ENCODE assay signal across 9 cellular contexts in genomic region chr7:158802535-158803199, GRCh38. TPM values are rescaled to one million over a fixed set of nuclear protein-coding genes. Genes with fewer than 3 reads are reported as not detected.
DNase-seq lines count a peak whose midpoint lies in the region; ATAC-seq, FAIRE-seq and TF ChIP-seq lines count a peak whose summit lies in the region.
"Had no signal": no experiment of that assay in that cellular context is flagged by ENCODE, and none has a peak within 500 bp of the region (broad histone marks: within the 10 kb centered on the region; RNA-seq: fewer than 3 reads in every experiment).

No MANE protein-coding gene starts in this region.

- no peaks in the 10 kb centered on the region for H3K9me3 ChIP-seq in body of pancreas
- H3K9me3 ChIP-seq in keratinocyte (ENCODE audit: control insufficient read depth, low read depth, low read length), result no peaks in the 10 kb centered on the region

- peaks cover 17% of the 10 kb centered on the region for H3K36me3 ChIP-seq in ACC112 (ENCODE audit: insufficient read depth, low read length)
- H3K36me3 ChIP-seq in body of pancreas (replicated peaks in 1 of 2; ENCODE audit: insufficient read depth in 1 of 2, low read depth in 2 of 2), result no peaks in the 10 kb centered on the region
- peaks cover 3 to 5% of the 10 kb centered on the region in 2 experiments for H3K36me3 ChIP-seq in keratinocyte (ENCODE audit: control insufficient read depth in 2 of 2, extremely low read depth in 1 of 2, insufficient read depth in 2 of 2, low read length in 2 of 2)

- peak overlapping the region; percentile 45 for H3K9ac ChIP-seq in keratinocyte (ENCODE audit: control insufficient read depth, extremely low read depth, insufficient read depth, low read length)

- DNase-seq in HT-29 (ENCODE audit: low spot score) (peak; percentile 42), body of pancreas (no peak), keratinocyte (ENCODE audit: low read depth, low spot score) (peak; percentile 56), NCI-H1694 (lab: John Stamatoyannopoulos, UW) (no peak), urothelium cell line (ENCODE audit: low spot score) (no peak), mucosa of gallbladder (ENCODE audit: low spot score) (no peak)
- no peak for DNase-seq in activated effector memory CD4-positive, alpha-beta T cell treated with Interleukin-2 at 50 U/mL for 16 hours
- DNase-seq: aorta had no signal

- TF ChIP-seq CTCF in body of pancreas (IDR thresholded peaks at IDR 0.05), result no peak
- TF ChIP-seq CTCF in keratinocyte (optimal IDR thresholded peaks at IDR 0.05 in 1 of 3, IDR thresholded peaks at IDR 0.05 in 1 of 3, conservative IDR thresholded peaks at IDR 0.05 in 1 of 3; ENCODE audit: extremely low read depth in 1 of 3, insufficient read depth in 2 of 3, low read length in 3 of 3), result no peak

- no peak overlapping the region for H3K4me3 ChIP-seq in ACC112 (ENCODE audit: low read depth, low read length)
- H3K4me3 ChIP-seq in body of pancreas, result no peak overlapping the region
- peak overlapping the region in 2 of 3 experiments; percentile 47 to 48 for H3K4me3 ChIP-seq in keratinocyte (ENCODE audit: control insufficient read depth in 2 of 3, extremely low read depth in 1 of 3, insufficient read depth in 2 of 3, low read depth in 1 of 3, low read length in 3 of 3)

- no peak for TF ChIP-seq POLR2A in body of pancreas (IDR thresholded peaks at IDR 0.05)

- H4K20me1 ChIP-seq in keratinocyte (ENCODE audit: control insufficient read depth, extremely low read depth, insufficient read depth, low read length), result no peaks in the 10 kb centered on the region

- dilution Hi-C loops in keratinocyte (cut with MboI; ENCODE audit: extremely low pct_ligation_motif_present, low sequenced_read_pairs), result no loop called here

- ATAC-seq in body of pancreas, result peak; percentile 80

- H3K4me2 ChIP-seq in keratinocyte (ENCODE audit: control insufficient read depth, extremely low read depth, insufficient read depth, low read depth, low read length), result peak overlapping the region; percentile 82

- WGBS in body of pancreas, 2 donors, result 76 to 87% methylated on average over 5 of the region's 5 CpGs

- H3K79me2 ChIP-seq in ACC112 (ENCODE audit: control insufficient read depth, insufficient read depth, low read length, unreplicated experiment), result peaks cover 82% of the 10 kb centered on the region
- H3K79me2 ChIP-seq in keratinocyte (ENCODE audit: control insufficient read depth, insufficient read depth, low read length), result peaks cover 67% of the 10 kb centered on the region

- H3K27me3 ChIP-seq in ACC112 (ENCODE audit: insufficient read depth, low read length), result no peaks in the 10 kb centered on the region
- no peaks in the 10 kb centered on the region for H3K27me3 ChIP-seq in body of pancreas
- H3K27me3 ChIP-seq in keratinocyte (ENCODE audit: control insufficient read depth, extremely low read depth, insufficient read depth, low read length), result no peaks in the 10 kb centered on the region

- H3K27ac ChIP-seq in ACC112 (ENCODE audit: low read depth, low read length), result peak overlapping the region; percentile 72
- peak overlapping the region in 2 of 4 donors; percentile 19 to 67 for H3K27ac ChIP-seq in body of pancreas
- H3K27ac ChIP-seq in keratinocyte (ENCODE audit: control insufficient read depth, insufficient read depth, low read length), result peak overlapping the region; percentile 84

- H3K4me1 ChIP-seq in ACC112 (ENCODE audit: control insufficient read depth, insufficient read depth, low read length, unreplicated experiment), result peaks cover 14% of the 10 kb centered on the region
- H3K4me1 ChIP-seq in body of pancreas, result peaks cover 14% of the 10 kb centered on the region
- peaks cover 16% of the 10 kb centered on the region for H3K4me1 ChIP-seq in keratinocyte (ENCODE audit: control insufficient read depth, extremely low read depth, insufficient read depth, low read length)

- H2AFZ ChIP-seq in ACC112 (ENCODE audit: low read length, unreplicated experiment) (no peak overlapping the region), keratinocyte (ENCODE audit: control insufficient read depth, low read length) (no peak overlapping the region)

- intact Hi-C loops in body of pancreas (cut with DNase I), result no loop called here

- FAIRE-seq in keratinocyte (lab: Jason Lieb, UNC), result peak; percentile 46
- FAIRE-seq in urothelium cell line (lab: Jason Lieb, UNC), result no peak

- H3K9me1 ChIP-seq in keratinocyte (ENCODE audit: control insufficient read depth, extremely low read depth, insufficient read depth, low read length), result no peaks in the 10 kb centered on the region

RNA-seq across cellular contexts. Expression of gene ESYT2, which starts 26.6 kb away (rescaled TPM):
- 75.4 and 76.4 TPM in 2 replicates for total RNA-seq in HT-29 (2014; rRNA removed; shearing (Covaris generic))
- total RNA-seq in body of pancreas (10 to 100 TPM; 35.9 to 40.5 TPM), mucosa of gallbladder (62.6 TPM)
- polyA plus RNA-seq in keratinocyte, result 37.5 to 45.9 TPM (median 43.3 TPM) in 3 replicates
- polyA plus RNA-seq in keratinocyte (2011; ENCODE audit: low read depth), result 25.0 TPM
- polyA plus RNA-seq in keratinocyte (2011; cell fraction: cytosol; rRNA removed), result 20.4 and 30.4 TPM in 2 replicates
- 48.0 and 55.0 TPM in 2 replicates for polyA plus RNA-seq in keratinocyte (2011; cell fraction: nucleus; rRNA removed)
- polyA plus RNA-seq in keratinocyte (2012; ENCODE audit: low replicate concordance), result 28.8 and 38.8 TPM in 2 replicates
- 40.8 to 60.4 TPM (median 48.7 TPM) in 3 replicates for polyA minus RNA-seq in keratinocyte
- 53.3 TPM for polyA minus RNA-seq in keratinocyte (2011; cell fraction: cytosol; rRNA and poly(A)+ RNA removed)
- polyA minus RNA-seq in keratinocyte (2011; cell fraction: nucleus; rRNA and poly(A)+ RNA removed), result 70.4 and 102 TPM in 2 replicates

RNA-seq across cellular contexts. Expression of gene DYNC2I1, which starts 53.7 kb away (rescaled TPM):
- total RNA-seq in HT-29 (2014; rRNA removed; shearing (Covaris generic)), result 12.4 and 15.5 TPM in 2 replicates
- total RNA-seq in body of pancreas (10 to 100 TPM; 13.7 to 14.8 TPM), mucosa of gallbladder (21.6 TPM)
- polyA plus RNA-seq in keratinocyte, result 9.1 to 13.6 TPM (median 11.7 TPM) in 3 replicates
- 12.0 TPM for polyA plus RNA-seq in keratinocyte (2011; ENCODE audit: low read depth)
- polyA plus RNA-seq in keratinocyte (2011; cell fraction: cytosol; rRNA removed), result 6.4 and 9.4 TPM in 2 replicates
- 23.5 and 29.0 TPM in 2 replicates for polyA plus RNA-seq in keratinocyte (2011; cell fraction: nucleus; rRNA removed)
- polyA plus RNA-seq in keratinocyte (2012; ENCODE audit: low replicate concordance), result 5.8 and 7.8 TPM in 2 replicates
- polyA minus RNA-seq in keratinocyte, result 2.8 to 10.6 TPM (median 7.1 TPM) in 3 replicates
- 6.3 TPM for polyA minus RNA-seq in keratinocyte (2011; cell fraction: cytosol; rRNA and poly(A)+ RNA removed)
- polyA minus RNA-seq in keratinocyte (2011; cell fraction: nucleus; rRNA and poly(A)+ RNA removed), result 10.4 and 16.2 TPM in 2 replicates

Comparison
In these comparisons a context has a peak if more than half of its experiments do, and no peak if none do; other contexts are left out.
1. H3K4me3 ChIP-seq: peak in keratinocyte (2 of 3); none in ACC112 (single experiment) and body of pancreas (0 of 2).
2. DNase-seq: peak in HT-29 (single experiment) and keratinocyte (single experiment); none in body of pancreas (0 of 4), NCI-H1694 (single experiment), activated effector memory CD4-positive, alpha-beta T cell treated with Interleukin-2 at 50 U/mL for 16 hours (single experiment), urothelium cell line (single experiment) and mucosa of gallbladder (single experiment).